9 cellular contexts compared by ENCODE assay signal in the genomic region with DNA sequence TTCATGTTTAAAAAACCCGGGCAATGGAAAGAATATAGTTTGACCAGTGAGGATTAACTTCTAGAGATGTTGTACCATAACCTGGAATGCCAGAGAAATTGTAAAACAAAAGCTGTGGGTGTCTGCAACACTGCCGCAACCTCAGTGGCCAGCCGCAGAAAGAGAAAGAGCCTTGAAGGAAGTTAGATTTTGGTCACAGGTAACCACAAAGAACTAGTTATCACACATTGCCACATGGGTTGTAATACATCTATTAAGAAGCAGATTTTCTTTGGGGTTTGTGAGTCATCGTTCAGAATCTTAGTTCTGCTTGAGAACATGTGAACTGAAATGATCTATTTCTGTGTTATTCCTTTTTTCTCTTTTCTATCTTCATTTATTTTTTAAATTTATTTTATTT.
DNase-seq lines count a peak whose midpoint lies in the region; ATAC-seq and TF ChIP-seq lines count a peak whose summit lies in the region.
"Had no signal": no experiment of that assay in that cellular context is flagged by ENCODE, and none has a peak within 500 bp of the region (broad histone marks: within the 10 kb centered on the region; RNA-seq: fewer than 3 reads in every experiment).

No MANE protein-coding gene starts in this region.

- H3K4me3 Mint-ChIP-seq in activated T-helper 1 cell treated with anti-CD3 and anti-CD28 coated beads, Interleukin-12 subunit alpha, Interleukin-12 subunit beta, Interleukin-2, Interleukin-4 antibody, amounts not matched to agents 30 ng/mL and 10 ng/mL and 1 ng/mL, durations not matched to agents 14 hours and 24 hours and 36 hours = no peak overlapping the region

- WGBS in spleen, 5 donors = 20 to 43% (median 28%) methylated on average over 4 of the region's 4 CpGs

- peaks cover 4% of the 10 kb centered on the region for H3K9me3 Mint-ChIP-seq in activated T-helper 1 cell treated with anti-CD3 and anti-CD28 coated beads, Interleukin-12 subunit alpha, Interleukin-12 subunit beta, Interleukin-2, Interleukin-4 antibody, amounts not matched to agents 30 ng/mL and 10 ng/mL and 1 ng/mL, durations not matched to agents 14 hours and 24 hours and 36 hours

- H3K36me3 ChIP-seq in spleen = no peaks in the 10 kb centered on the region

- no peaks in the 10 kb centered on the region for H3K36me3 Mint-ChIP-seq in activated T-helper 1 cell treated with anti-CD3 and anti-CD28 coated beads, Interleukin-12 subunit alpha, Interleukin-12 subunit beta, Interleukin-2, Interleukin-4 antibody, amounts not matched to agents 30 ng/mL and 10 ng/mL and 1 ng/mL, durations not matched to agents 14 hours and 24 hours and 36 hours (ENCODE audit: low read depth)

- TF ChIP-seq POLR2A in erythroblast (IDR thresholded peaks at IDR 0.05; ENCODE audit: low read length) (no peak), spleen (IDR thresholded peaks at IDR 0.05) (no peak)

- H3K27ac Mint-ChIP-seq in activated T-helper 1 cell treated with anti-CD3 and anti-CD28 coated beads, Interleukin-12 subunit alpha, Interleukin-12 subunit beta, Interleukin-2, Interleukin-4 antibody, amounts not matched to agents 30 ng/mL and 10 ng/mL and 1 ng/mL, durations not matched to agents 14 hours and 24 hours and 36 hours = peak overlapping the region; percentile 74

- peak; percentile 45 for DNase-seq in AG08395 (ENCODE audit: low spot score)
- peak; percentile 29 for DNase-seq in activated T-helper 1 cell treated with anti-CD3 and anti-CD28 coated beads, Interleukin-12 subunit alpha, Interleukin-12 subunit beta, Interleukin-2, Interleukin-4 antibody, amounts not matched to agents 30 ng/mL and 10 ng/mL and 1 ng/mL, durations not matched to agents 14 hours and 24 hours and 36 hours (ENCODE audit: low spot score)
- DNase-seq in stimulated activated CD8-positive, alpha-beta memory T cell treated with anti-CD3 and anti-CD28 coated beads, Interleukin-2, amount 100 ng/mL, for 48 hours (ENCODE audit: low read depth in 2 of 2) = peak; percentile 27 to 54
- no peak for DNase-seq in NCI-H1092 (lab: John Stamatoyannopoulos, UW)
- DNase-seq in erythroblast (lab: John Stamatoyannopoulos, UW) = no peak
- DNase-seq in spleen = no peak

- no peak for TF ChIP-seq CTCF in spleen (IDR thresholded peaks at IDR 0.05 in 8 of 11, conservative IDR thresholded peaks at IDR 0.05 in 3 of 11)

- H3K4me3 ChIP-seq in spleen = no peak overlapping the region
- H3K4me3 ChIP-seq: skin epidermis had no signal

- H3K27me3 ChIP-seq in spleen (replicated peaks in 1 of 7) = peaks cover 0 to 72% (median 0%) of the 10 kb centered on the region in 7 donors

- H3K27me3 Mint-ChIP-seq in activated T-helper 1 cell treated with anti-CD3 and anti-CD28 coated beads, Interleukin-12 subunit alpha, Interleukin-12 subunit beta, Interleukin-2, Interleukin-4 antibody, amounts not matched to agents 30 ng/mL and 10 ng/mL and 1 ng/mL, durations not matched to agents 14 hours and 24 hours and 36 hours (ENCODE audit: insufficient read depth) = peaks cover 50% of the 10 kb centered on the region

- no peaks in the 10 kb centered on the region for H3K9me3 ChIP-seq in spleen

- peak; percentile 90 for ATAC-seq in GM19372 (IDR thresholded peaks at IDR 0.05; ENCODE audit: low read depth, unreplicated experiment)
- ATAC-seq in HG03469 (IDR thresholded peaks at IDR 0.05; ENCODE audit: unreplicated experiment) = peak; percentile 95

- H3K4me1 ChIP-seq in spleen = peaks cover 0 to 9% (median 0%) of the 10 kb centered on the region in 6 donors

- peaks cover 8% of the 10 kb centered on the region for H3K4me1 Mint-ChIP-seq in activated T-helper 1 cell treated with anti-CD3 and anti-CD28 coated beads, Interleukin-12 subunit alpha, Interleukin-12 subunit beta, Interleukin-2, Interleukin-4 antibody, amounts not matched to agents 30 ng/mL and 10 ng/mL and 1 ng/mL, durations not matched to agents 14 hours and 24 hours and 36 hours (ENCODE audit: low read depth)

- intact Hi-C loops in activated T-helper 1 cell treated with anti-CD3 and anti-CD28 coated beads, Interleukin-12 subunit alpha, Interleukin-12 subunit beta, Interleukin-2, Interleukin-4 antibody, amounts not matched to agents 30 ng/mL and 10 ng/mL and 1 ng/mL, durations not matched to agents 14 hours and 24 hours and 36 hours (cut with micrococcal nuclease) = no loop called here
- intact Hi-C loops in spleen (cut with DNase I; ENCODE audit: low total_unique reads) = no loop called here

- no peak overlapping the region for H3K27ac ChIP-seq in spleen
- H3K27ac ChIP-seq: skin epidermis had no signal

Comparison
In these comparisons a context has a peak if more than half of its experiments do, and no peak if none do; other contexts are left out.
1. DNase-seq: peak in AG08395 (single experiment), activated T-helper 1 cell treated with anti-CD3 and anti-CD28 coated beads, Interleukin-12 subunit alpha, Interleukin-12 subunit beta, Interleukin-2, Interleukin-4 antibody, amounts not matched to agents 30 ng/mL and 10 ng/mL and 1 ng/mL, durations not matched to agents 14 hours and 24 hours and 36 hours (single experiment) and stimulated activated CD8-positive, alpha-beta memory T cell treated with anti-CD3 and anti-CD28 coated beads, Interleukin-2, amount 100 ng/mL, for 48 hours (2 of 2); none in NCI-H1092 (single experiment), erythroblast (0 of 2) and spleen (single experiment).